ENCODE assay signal across 18 cellular contexts in the genomic region with DNA sequence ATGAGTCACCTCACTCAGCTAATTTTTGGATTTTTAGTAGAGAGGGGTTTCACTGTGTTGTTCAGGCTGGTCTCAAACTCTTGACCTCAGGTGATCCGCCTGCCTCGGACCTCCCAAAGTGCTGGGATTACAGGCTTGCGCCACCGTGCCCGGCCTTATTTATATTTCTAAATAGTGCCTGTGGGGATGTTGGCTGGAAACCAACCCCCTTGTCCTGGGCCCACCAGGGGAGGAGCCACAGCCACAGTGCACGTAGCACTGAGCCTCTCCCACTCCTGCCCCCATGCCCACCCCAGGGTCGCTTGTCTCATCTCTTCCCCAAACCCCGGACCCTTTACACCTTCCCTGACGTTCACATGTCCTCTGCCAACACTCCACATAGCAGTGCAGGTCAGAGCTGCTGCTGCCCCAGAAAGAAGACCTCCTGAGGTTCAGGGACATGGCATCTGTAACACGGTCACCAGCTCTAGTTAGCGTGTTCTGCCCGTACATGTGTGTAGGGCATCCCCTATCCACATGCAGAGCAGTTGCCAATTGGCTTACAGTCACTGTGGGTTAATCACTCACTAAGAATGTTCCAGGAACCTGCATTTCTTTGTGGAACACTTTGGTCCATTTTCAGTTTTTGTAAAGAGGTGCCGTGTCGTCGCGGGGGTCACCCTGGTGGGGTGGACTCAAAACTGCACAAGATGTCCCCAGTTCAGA. TPM values are rescaled to one million over a fixed set of nuclear protein-coding genes. Genes with fewer than 3 reads are reported as not detected.
DNase-seq lines count a peak whose midpoint lies in the region; ATAC-seq, FAIRE-seq and TF ChIP-seq lines count a peak whose summit lies in the region.
"Had no signal": no experiment of that assay in that cellular context is flagged by ENCODE, and none has a peak within 500 bp of the region (broad histone marks: within the 10 kb centered on the region; RNA-seq: fewer than 3 reads in every experiment).

No MANE protein-coding gene starts in this region.

- no peak for TF ChIP-seq RAD21 in H1 (IDR thresholded peaks at IDR 0.05 in 1 of 2, conservative IDR thresholded peaks at IDR 0.05 in 1 of 2; ENCODE audit: low read depth in 2 of 2, low read length in 2 of 2)
- TF ChIP-seq RAD21 in HepG2 (CRISPR knock-in tag; IDR thresholded peaks at IDR 0.05): no peak

- H4K20me1 ChIP-seq in H1 (replicated peaks in 1 of 2; ENCODE audit: control insufficient read depth in 1 of 2, insufficient read depth in 2 of 2, low read length in 2 of 2) (peaks cover 5% of the 10 kb centered on the region in 2 experiments), HepG2 (ENCODE audit: insufficient read depth, low read length) (no peaks in the 10 kb centered on the region), osteoblast (ENCODE audit: insufficient read depth, low read length) (no peaks in the 10 kb centered on the region)

- H2BK120ac ChIP-seq in H1 (replicated peaks; ENCODE audit: low read depth, low read length): no peak overlapping the region

- H3K4ac ChIP-seq in H1 (replicated peaks; ENCODE audit: insufficient read length, low read depth, low read length): no peak overlapping the region

- no peaks in the 10 kb centered on the region for H3K79me1 ChIP-seq in H1 (ENCODE audit: low read depth, low read length)

- ATAC-seq in HepG2 (peak; percentile 13), GM18909 (IDR thresholded peaks at IDR 0.05; ENCODE audit: poor library complexity, unreplicated experiment) (no peak)
- ATAC-seq: GM12878 had no signal

- 89% methylated on average over 16 of the region's 16 CpGs; no CpG with 5 or more reads in 1 of the 2 experiments for WGBS in H1 (ENCODE audit: extremely low coverage in 1 of 2, insufficient coverage in 1 of 2, insufficient read length in 1 of 2, insufficient replicate concordance in 2 of 2, low coverage in 1 of 2, low lambda C conversion rate in 2 of 2, missing lambda C conversion rate in 1 of 2), 2 experiments
- WGBS in HepG2 (ENCODE audit: low lambda C conversion rate): 94% methylated on average over 14 of the region's 16 CpGs

- H3K4me3 ChIP-seq in HEK293 (ENCODE audit: low read depth, low read length): no peak overlapping the region
- H3K4me3 ChIP-seq in H1 (ENCODE audit: extremely low read depth in 1 of 4, insufficient read depth in 2 of 4, low read depth in 3 of 4, low read length in 4 of 4): no peak overlapping the region
- H3K4me3 ChIP-seq in HepG2 (replicated peaks in 1 of 3; ENCODE audit: insufficient read depth in 1 of 3, low read depth in 2 of 3, low read length in 3 of 3): 0 out of 6 replicates have a peak overlapping the region, but pooled peaks of 1 of the 3 experiments have one; percentile 37
- no peak overlapping the region for H3K4me3 ChIP-seq in osteoblast (ENCODE audit: insufficient read depth, low read length)
- H3K4me3 ChIP-seq: BLaER1, GM12878, GM23248 had no signal

- H3K23ac ChIP-seq in H1 (ENCODE audit: insufficient read length): no peak overlapping the region

- no peak overlapping the region for H3K18ac ChIP-seq in H1 (ENCODE audit: extremely low read depth, low read length)

- H3K4me1 ChIP-seq in HEK293 (ENCODE audit: control insufficient read depth, insufficient read depth, low read length) (no peaks in the 10 kb centered on the region), H1 (replicated peaks in 1 of 4; ENCODE audit: control insufficient read depth in 3 of 4, insufficient read depth in 4 of 4, low read length in 3 of 4) (peaks cover 0 to 2% (median 0%) of the 10 kb centered on the region in 4 experiments; a peak in 1 of 7 replicates), HepG2 (ENCODE audit: insufficient read depth, low read length) (peaks cover 43% of the 10 kb centered on the region), osteoblast (ENCODE audit: insufficient read depth, low read length) (no peaks in the 10 kb centered on the region)

- no peak overlapping the region for H3K14ac ChIP-seq in H1 (ENCODE audit: insufficient read length)

- peak overlapping the region; percentile 2; the same call in 1 of the 2 replicates for H2BK5ac ChIP-seq in H1 (ENCODE audit: low read depth, low read length)

- POLR2A ChIA-PET in HEK293 (lab: Yijun Ruan, JAX) (interaction anchor here (0.6 kb wide), 1 partner anchor 62 kb away, joined by 3 read pairs; no protein-coding TSS in a partner anchor), H1 (lab: Charles Lee; ENCODE audit: partially characterized antibody) (interaction anchor here (1.0 to 2.2 kb wide), 5 partner anchors 8 to 16 kb away, joined by 3 to 8 read pairs (median 3); no protein-coding TSS in a partner anchor), HepG2 (lab: Yijun Ruan, JAX) (interaction anchor here (1.0 to 1.6 kb wide), 3 partner anchors 9 to 10 kb away, joined by 3 to 16 read pairs (median 6); a partner anchor contains a TSS)

- in situ Hi-C loops in HepG2 (cut with HindIII; ENCODE audit: extremely low pct_ligation_motif_present, low pct_unique_long_range_greater_than_20kb): no loop called here

- no peak overlapping the region for H3K9ac ChIP-seq in H1 (replicated peaks in 1 of 4; ENCODE audit: extremely low read depth in 1 of 4, low read depth in 3 of 4, low read length in 3 of 4)
- H3K9ac ChIP-seq in HepG2 (ENCODE audit: insufficient read depth, low read depth, low read length): peak overlapping the region; percentile 20; the same call in 1 of the 2 replicates
- H3K9ac ChIP-seq: BLaER1, GM23248 had no signal

- no peak overlapping the region for H4K5ac ChIP-seq in H1 (ENCODE audit: insufficient read length, low read depth, low read length)

- H4K91ac ChIP-seq in H1 (replicated peaks; ENCODE audit: insufficient read length, low read length): no peak overlapping the region

- no peak for TF ChIP-seq EP300 in H1 (IDR thresholded peaks at IDR 0.05; ENCODE audit: borderline replicate concordance in 1 of 2, low read depth in 2 of 2, low read length in 2 of 2)
- TF ChIP-seq EP300 in HepG2 (IDR thresholded peaks at IDR 0.05; ENCODE audit: low read depth in 2 of 2, low read length in 2 of 2): no peak
- TF ChIP-seq EP300 in HepG2 (CRISPR knock-in tag; IDR thresholded peaks at IDR 0.05; ENCODE audit: borderline replicate concordance): no peak

- no peak overlapping the region for H3K56ac ChIP-seq in H1 (replicated peaks; ENCODE audit: insufficient read length, low read depth, low read length)

- H3K9me3 ChIP-seq in HEK293 (ENCODE audit: control insufficient read depth, insufficient read depth, low read depth, low read length) (no peaks in the 10 kb centered on the region), H1 (ENCODE audit: insufficient read depth in 2 of 2, low read depth in 1 of 2, low read length in 1 of 2) (no peaks in the 10 kb centered on the region), HepG2 (ENCODE audit: low read length) (no peaks in the 10 kb centered on the region), osteoblast (ENCODE audit: low read depth, low read length) (no peaks in the 10 kb centered on the region)
- H3K9me3 ChIP-seq: BLaER1 had no signal

- no peaks in the 10 kb centered on the region for H3K79me2 ChIP-seq in H1 (ENCODE audit: control insufficient read depth in 1 of 2, insufficient read depth in 2 of 2, low read length in 2 of 2)
- H3K79me2 ChIP-seq in HepG2 (ENCODE audit: insufficient read depth, low read length): no peaks in the 10 kb centered on the region
- no peaks in the 10 kb centered on the region for H3K79me2 ChIP-seq in osteoblast (ENCODE audit: insufficient read depth, low read length)

- peaks cover 0 to 38% of the 10 kb centered on the region in 2 experiments; a peak in 1 of 3 replicates for H3K36me3 ChIP-seq in HEK293 (ENCODE audit: control insufficient read depth in 2 of 2, insufficient read depth in 1 of 2, low read length in 2 of 2)
- H3K36me3 ChIP-seq in H1 (ENCODE audit: control insufficient read depth in 2 of 4, insufficient read depth in 4 of 4, low read length in 3 of 4): peaks cover 6 to 33% (median 24%) of the 10 kb centered on the region in 4 experiments; a peak in 7 of 8 replicates
- H3K36me3 ChIP-seq in HepG2 (replicated peaks in 1 of 2; ENCODE audit: control insufficient read depth in 1 of 2, insufficient read depth in 2 of 2, low read length in 2 of 2): peaks cover 7 to 13% of the 10 kb centered on the region in 2 experiments; a peak in 4 of 5 replicates
- no peaks in the 10 kb centered on the region for H3K36me3 ChIP-seq in osteoblast (ENCODE audit: insufficient read depth, low read length)

- no peak overlapping the region for H2BK15ac ChIP-seq in H1 (ENCODE audit: low read length)

- no peak overlapping the region for H2AFZ ChIP-seq in H1 (ENCODE audit: low read length)
- no peak overlapping the region for H2AFZ ChIP-seq in HepG2 (ENCODE audit: low read length)
- no peak overlapping the region for H2AFZ ChIP-seq in osteoblast (ENCODE audit: low read length)
- H2AFZ ChIP-seq: GM23248 had no signal

- DNase-seq in H1 (ENCODE audit: low read depth in 1 of 2, low spot score in 2 of 2): no peak
- no peak for DNase-seq in HepG2 (ENCODE audit: low spot score)
- DNase-seq in osteoblast (ENCODE audit: insufficient read length, low spot score, missing footprints): peak; percentile 68
- DNase-seq in central memory CD4-positive, alpha-beta T cell: no peak
- no peak for DNase-seq in SIG-M5 (lab: John Stamatoyannopoulos, UW)
- DNase-seq in D721Med (ENCODE audit: insufficient read length, low spot score): no peak
- DNase-seq: 8988T, AML-193, Calu3, DMS79, GM23248 had no signal

- intact Hi-C loops in HepG2 (cut with micrococcal nuclease; ENCODE audit: unreplicated experiment): no loop called here

- H3K27ac ChIP-seq in HEK293 (ENCODE audit: extremely low read depth, low read depth, low read length) (no peak overlapping the region), H1 (ENCODE audit: low read depth, low read length) (no peak overlapping the region), HepG2 (ENCODE audit: extremely low read length, insufficient read depth, low read length) (peak overlapping the region; percentile 61), osteoblast (ENCODE audit: low read depth, low read length) (no peak overlapping the region)
- H3K27ac ChIP-seq: BLaER1, GM23248 had no signal

- no peak overlapping the region for H2BK20ac ChIP-seq in H1 (ENCODE audit: low read length)

- TF ChIP-seq CTCF in HEK293 (tag by site-specific recombination; IDR thresholded peaks at IDR 0.05) (no peak), H1 (IDR thresholded peaks at IDR 0.05; ENCODE audit: control extremely low read depth in 1 of 3, insufficient read depth in 1 of 3, low read depth in 1 of 3, low read length in 3 of 3) (no peak), HepG2 (CRISPR knock-in tag; IDR thresholded peaks at IDR 0.05) (no peak), osteoblast (IDR thresholded peaks at IDR 0.05; ENCODE audit: extremely low read depth, low read depth, low read length) (no peak), D721Med (IDR thresholded peaks at IDR 0.05; ENCODE audit: insufficient read depth, missing control alignments) (no peak)

- H3K4me2 ChIP-seq in H1 (ENCODE audit: insufficient read depth in 1 of 2, low read depth in 2 of 2, low read length in 2 of 2) (no peak overlapping the region), HepG2 (ENCODE audit: low read depth, low read length) (peak overlapping the region; percentile 75; the same call in 1 of the 2 replicates), osteoblast (ENCODE audit: insufficient read depth, low read length) (no peak overlapping the region)
- H3K4me2 ChIP-seq: BLaER1 had no signal

- CTCF ChIA-PET in HEK293 (lab: Yijun Ruan, JAX) (interaction anchor here (0.9 to 1.2 kb wide), 2 partner anchors 9 to 13 kb away, joined by 3 read pairs; no protein-coding TSS in a partner anchor), H1 (lab: Charles Lee; ENCODE audit: partially characterized antibody) (interaction anchor here (0.6 to 3.0 kb wide), 8 partner anchors 9 to 1330 kb away, joined by 3 to 11 read pairs (median 4); a partner anchor contains a TSS), HepG2 (lab: Yijun Ruan, JAX; ENCODE audit: low intra/inter-chr PET ratio, low total read pairs) (no interaction called here)

- FAIRE-seq in H1 (lab: Jason Lieb, UNC) (no peak), HepG2 (lab: Jason Lieb, UNC) (no peak), D721Med (lab: Jason Lieb, UNC) (no peak)
- FAIRE-seq: GM12878, GM18507 had no signal

- H2AK5ac ChIP-seq in H1 (ENCODE audit: low read depth, low read length): no peak overlapping the region

- H4K8ac ChIP-seq in H1 (ENCODE audit: extremely low read depth, insufficient read depth, low read length): no peak overlapping the region

- TF ChIP-seq POLR2A in H1 (IDR thresholded peaks at IDR 0.05; ENCODE audit: control extremely low read depth in 1 of 2, low read depth in 2 of 2, low read length in 2 of 2) (no peak), HepG2 (IDR thresholded peaks at IDR 0.05; ENCODE audit: insufficient read depth in 1 of 2, low read depth in 2 of 2, low read length in 2 of 2) (no peak)

- H2BK12ac ChIP-seq in H1 (ENCODE audit: low read depth, low read length): no peak overlapping the region

- H3K27me3 ChIP-seq in H1 (replicated peaks in 1 of 4; ENCODE audit: control insufficient read depth in 3 of 4, extremely low read depth in 1 of 4, insufficient read depth in 3 of 4, low read length in 3 of 4): no peaks in the 10 kb centered on the region; a peak in 1 of 7 replicates
- H3K27me3 ChIP-seq in HepG2 (ENCODE audit: control insufficient read depth in 1 of 2, insufficient read depth in 2 of 2, low read length in 2 of 2): no peaks in the 10 kb centered on the region
- no peaks in the 10 kb centered on the region for H3K27me3 ChIP-seq in osteoblast (ENCODE audit: insufficient read depth, low read length)
- H3K27me3 ChIP-seq: BLaER1 had no signal

- BruUV-seq in HepG2 (replicated peaks; lab: Mats Ljungman, UMichigan): no TSS peak

- no peaks in the 10 kb centered on the region for H3K23me2 ChIP-seq in H1 (ENCODE audit: low read depth, low read length)

RNA-seq across cellular contexts. Expression of a gene that starts 10.2 kb away (rescaled TPM):
- total RNA-seq in H1 (2021; fragmentation: NEBNext Ultra II Directional; extraction: Animal tissue kit (Norgen Biotek cat#: 25700)): 78.6 and 78.8 TPM in 2 replicates
- polyA plus RNA-seq in H1 (2011; rRNA removed) (476 and 530 TPM in 2 replicates), HepG2 (2011; rRNA removed) (86.7 and 98.3 TPM in 2 replicates)
- 259 TPM for polyA plus RNA-seq in H1 (2011; cell fraction: cytosol; rRNA removed)
- 320 TPM for polyA plus RNA-seq in H1 (2011; cell fraction: nucleus; rRNA removed)
- 55.2 to 114 TPM (median 111 TPM) in 4 replicates for polyA plus RNA-seq in H1 (2012, experiment 1 of 2)
- 122 TPM for polyA plus RNA-seq in H1 (2012, experiment 2 of 2)
- 112 TPM for polyA plus RNA-seq in H1 (2013, experiment 1 of 2)
- 119 TPM for polyA plus RNA-seq in H1 (2013, experiment 2 of 2)
- polyA minus RNA-seq in H1 (2011; rRNA and poly(A)+ RNA removed): 161 and 164 TPM in 2 replicates
- polyA minus RNA-seq in H1 (2011; cell fraction: cytosol; rRNA and poly(A)+ RNA removed): 116 TPM
- 86.0 TPM for polyA minus RNA-seq in H1 (2011; cell fraction: nucleus; rRNA and poly(A)+ RNA removed)
- total RNA-seq in HepG2 (2016; rRNA removed; fragmentation: Illumina TruSeq; extraction: Trizol) (44.4 and 48.6 TPM in 2 replicates), osteoblast (13.0 and 18.3 TPM in 2 replicates)
- total RNA-seq in HepG2 (2016; cell fraction: cytosol; rRNA removed; fragmentation: Illumina TruSeq; extraction: Trizol; ENCODE audit: low read depth): 19.9 and 20.2 TPM in 2 replicates
- 40.6 and 44.3 TPM in 2 replicates for total RNA-seq in HepG2 (2016; cell fraction: insoluble cytoplasmic fraction; rRNA removed; fragmentation: Illumina TruSeq; extraction: Trizol)
- total RNA-seq in HepG2 (2016; cell fraction: membrane; rRNA removed; fragmentation: Illumina TruSeq; extraction: Trizol): 30.5 and 35.9 TPM in 2 replicates
- total RNA-seq in HepG2 (2016; cell fraction: nucleus; rRNA removed; fragmentation: Illumina TruSeq; extraction: Trizol): 22.9 and 23.3 TPM in 2 replicates
- polyA plus RNA-seq in HepG2 (2011; cell fraction: cytosol; rRNA removed): 166 and 225 TPM in 2 replicates
- polyA plus RNA-seq in HepG2 (2011; cell fraction: nucleus; rRNA removed): 93.0 and 109 TPM in 2 replicates
- polyA plus RNA-seq in HepG2 (2012): 38.2 and 39.9 TPM in 2 replicates
- polyA plus RNA-seq in HepG2 (2016; cell fraction: cytosol; fragmentation: Illumina TruSeq; extraction: Trizol; ENCODE audit: low read depth): 37.0 and 38.5 TPM in 2 replicates
- 94.0 and 109 TPM in 2 replicates for polyA plus RNA-seq in HepG2 (2016; cell fraction: insoluble cytoplasmic fraction; fragmentation: Illumina TruSeq; extraction: Trizol; ENCODE audit: low read depth)
- polyA plus RNA-seq in HepG2 (2016; cell fraction: membrane; fragmentation: Illumina TruSeq; extraction: Trizol; ENCODE audit: low read depth): 51.5 and 52.2 TPM in 2 replicates
- polyA plus RNA-seq in HepG2 (2016; cell fraction: nucleus; fragmentation: Illumina TruSeq; extraction: Trizol; ENCODE audit: insufficient read depth, low read depth): 74.0 and 74.3 TPM in 2 replicates
- polyA minus RNA-seq in HepG2 (2011; rRNA and poly(A)+ RNA removed; ENCODE audit: low replicate concordance): 204 and 352 TPM in 2 replicates
- polyA minus RNA-seq in HepG2 (2011; cell fraction: cytosol; rRNA and poly(A)+ RNA removed): 57.7 TPM in 2 replicates
- 16.6 and 19.0 TPM in 2 replicates for polyA minus RNA-seq in HepG2 (2011; cell fraction: nucleus; rRNA and poly(A)+ RNA removed)

RNA-seq across cellular contexts. Expression of a gene that starts 10.7 kb away (rescaled TPM):
- 32.7 and 35.9 TPM in 2 replicates for total RNA-seq in H1 (2021; fragmentation: NEBNext Ultra II Directional; extraction: Animal tissue kit (Norgen Biotek cat#: 25700))
- polyA plus RNA-seq in H1 (2011; rRNA removed) (9.8 and 17.4 TPM in 2 replicates), HepG2 (2011; rRNA removed) (8.6 and 11.9 TPM in 2 replicates)
- 18.3 TPM for polyA plus RNA-seq in H1 (2011; cell fraction: cytosol; rRNA removed)
- 33.1 TPM for polyA plus RNA-seq in H1 (2011; cell fraction: nucleus; rRNA removed)
- 15.6 to 25.7 TPM (median 25.0 TPM) in 4 replicates for polyA plus RNA-seq in H1 (2012, experiment 1 of 2)
- polyA plus RNA-seq in H1 (2012, experiment 2 of 2): 13.2 TPM
- polyA plus RNA-seq in H1 (2013, experiment 1 of 2): 15.4 TPM
- 14.5 TPM for polyA plus RNA-seq in H1 (2013, experiment 2 of 2)
- 8.9 and 10.6 TPM in 2 replicates for polyA minus RNA-seq in H1 (2011; rRNA and poly(A)+ RNA removed)
- polyA minus RNA-seq in H1 (2011; cell fraction: cytosol; rRNA and poly(A)+ RNA removed): 23.6 TPM
- 12.8 TPM for polyA minus RNA-seq in H1 (2011; cell fraction: nucleus; rRNA and poly(A)+ RNA removed)
- total RNA-seq in HepG2 (2016; rRNA removed; fragmentation: Illumina TruSeq; extraction: Trizol) (7.1 and 11.6 TPM in 2 replicates), osteoblast (9.4 and 10.5 TPM in 2 replicates)
- 2.2 TPM in 2 replicates for total RNA-seq in HepG2 (2016; cell fraction: cytosol; rRNA removed; fragmentation: Illumina TruSeq; extraction: Trizol; ENCODE audit: low read depth)
- total RNA-seq in HepG2 (2016; cell fraction: insoluble cytoplasmic fraction; rRNA removed; fragmentation: Illumina TruSeq; extraction: Trizol): 5.6 and 11.2 TPM in 2 replicates
- total RNA-seq in HepG2 (2016; cell fraction: membrane; rRNA removed; fragmentation: Illumina TruSeq; extraction: Trizol): 3.7 and 4.4 TPM in 2 replicates
- total RNA-seq in HepG2 (2016; cell fraction: nucleus; rRNA removed; fragmentation: Illumina TruSeq; extraction: Trizol): 11.3 and 13.5 TPM in 2 replicates
- 9.5 and 10.6 TPM in 2 replicates for polyA plus RNA-seq in HepG2 (2011; cell fraction: cytosol; rRNA removed)
- 33.5 and 35.4 TPM in 2 replicates for polyA plus RNA-seq in HepG2 (2011; cell fraction: nucleus; rRNA removed)
- 9.5 and 12.9 TPM in 2 replicates for polyA plus RNA-seq in HepG2 (2012)
- polyA plus RNA-seq in HepG2 (2016; cell fraction: cytosol; fragmentation: Illumina TruSeq; extraction: Trizol; ENCODE audit: low read depth): 1.8 and 2.4 TPM in 2 replicates
- polyA plus RNA-seq in HepG2 (2016; cell fraction: insoluble cytoplasmic fraction; fragmentation: Illumina TruSeq; extraction: Trizol; ENCODE audit: low read depth): 5.1 and 7.5 TPM in 2 replicates
- 3.0 and 3.1 TPM in 2 replicates for polyA plus RNA-seq in HepG2 (2016; cell fraction: membrane; fragmentation: Illumina TruSeq; extraction: Trizol; ENCODE audit: low read depth)
- 19.4 and 20.2 TPM in 2 replicates for polyA plus RNA-seq in HepG2 (2016; cell fraction: nucleus; fragmentation: Illumina TruSeq; extraction: Trizol; ENCODE audit: insufficient read depth, low read depth)
- 11.9 and 22.1 TPM in 2 replicates for polyA minus RNA-seq in HepG2 (2011; rRNA and poly(A)+ RNA removed; ENCODE audit: low replicate concordance)
- polyA minus RNA-seq in HepG2 (2011; cell fraction: cytosol; rRNA and poly(A)+ RNA removed): 9.1 and 9.9 TPM in 2 replicates
- 9.7 and 9.9 TPM in 2 replicates for polyA minus RNA-seq in HepG2 (2011; cell fraction: nucleus; rRNA and poly(A)+ RNA removed)

RNA-seq across cellular contexts. Expression of a gene that starts 30.9 kb away (rescaled TPM):
- not detected in 2 replicates for total RNA-seq in H1 (2021; fragmentation: NEBNext Ultra II Directional; extraction: Animal tissue kit (Norgen Biotek cat#: 25700))
- not detected in 2 replicates for polyA plus RNA-seq in H1 (2011; rRNA removed)
- not detected for polyA plus RNA-seq in H1 (2011; cell fraction: cytosol; rRNA removed)
- not detected for polyA plus RNA-seq in H1 (2011; cell fraction: nucleus; rRNA removed)
- polyA plus RNA-seq in H1 (2012, experiment 1 of 2): 0.24 TPM in 1 of 4 replicates, not detected in the others
- not detected for polyA plus RNA-seq in H1 (2012, experiment 2 of 2)
- polyA plus RNA-seq in H1 (2013, experiment 1 of 2): 0.20 TPM
- not detected for polyA plus RNA-seq in H1 (2013, experiment 2 of 2)
- polyA minus RNA-seq in H1 (2011; rRNA and poly(A)+ RNA removed): not detected in 2 replicates
- not detected for polyA minus RNA-seq in H1 (2011; cell fraction: cytosol; rRNA and poly(A)+ RNA removed)
- polyA minus RNA-seq in H1 (2011; cell fraction: nucleus; rRNA and poly(A)+ RNA removed): not detected
- not detected in 2 replicates for total RNA-seq in HepG2 (2016; rRNA removed; fragmentation: Illumina TruSeq; extraction: Trizol)
- total RNA-seq in HepG2 (2016; cell fraction: cytosol; rRNA removed; fragmentation: Illumina TruSeq; extraction: Trizol; ENCODE audit: low read depth): not detected in 2 replicates
- not detected in 2 replicates for total RNA-seq in HepG2 (2016; cell fraction: insoluble cytoplasmic fraction; rRNA removed; fragmentation: Illumina TruSeq; extraction: Trizol)
- not detected in 2 replicates for total RNA-seq in HepG2 (2016; cell fraction: membrane; rRNA removed; fragmentation: Illumina TruSeq; extraction: Trizol)
- total RNA-seq in HepG2 (2016; cell fraction: nucleus; rRNA removed; fragmentation: Illumina TruSeq; extraction: Trizol): not detected in 2 replicates
- not detected in 2 replicates for polyA plus RNA-seq in HepG2 (2011; rRNA removed)
- polyA plus RNA-seq in HepG2 (2011; cell fraction: cytosol; rRNA removed): 0.09 TPM in 1 of 2 replicates, not detected in the other
- polyA plus RNA-seq in HepG2 (2011; cell fraction: nucleus; rRNA removed): not detected in 2 replicates
- not detected in 2 replicates for polyA plus RNA-seq in HepG2 (2012)
- not detected in 2 replicates for polyA plus RNA-seq in HepG2 (2016; cell fraction: cytosol; fragmentation: Illumina TruSeq; extraction: Trizol; ENCODE audit: low read depth)
- not detected in 2 replicates for polyA plus RNA-seq in HepG2 (2016; cell fraction: insoluble cytoplasmic fraction; fragmentation: Illumina TruSeq; extraction: Trizol; ENCODE audit: low read depth)
- polyA plus RNA-seq in HepG2 (2016; cell fraction: membrane; fragmentation: Illumina TruSeq; extraction: Trizol; ENCODE audit: low read depth): not detected in 2 replicates
- not detected in 2 replicates for polyA plus RNA-seq in HepG2 (2016; cell fraction: nucleus; fragmentation: Illumina TruSeq; extraction: Trizol; ENCODE audit: insufficient read depth, low read depth)
- polyA minus RNA-seq in HepG2 (2011; rRNA and poly(A)+ RNA removed; ENCODE audit: low replicate concordance): not detected in 2 replicates
- not detected in 2 replicates for polyA minus RNA-seq in HepG2 (2011; cell fraction: cytosol; rRNA and poly(A)+ RNA removed)
- not detected in 2 replicates for polyA minus RNA-seq in HepG2 (2011; cell fraction: nucleus; rRNA and poly(A)+ RNA removed)
- not detected in 2 replicates for total RNA-seq in osteoblast
- total RNA-seq: Calu3, G401, GM12878, GM23248, H7 had no signal
- polyA plus RNA-seq: GM12878, GM23248 had no signal

RNA-seq across cellular contexts. Expression of a gene that starts 55.6 kb away (rescaled TPM):
- not detected in 2 replicates for total RNA-seq in H1 (2021; fragmentation: NEBNext Ultra II Directional; extraction: Animal tissue kit (Norgen Biotek cat#: 25700))
- polyA plus RNA-seq in H1 (2011; rRNA removed) (not detected in 2 replicates), HepG2 (2011; rRNA removed) (0.20 and 0.32 TPM in 2 replicates)
- not detected for polyA plus RNA-seq in H1 (2011; cell fraction: cytosol; rRNA removed)
- not detected for polyA plus RNA-seq in H1 (2011; cell fraction: nucleus; rRNA removed)
- not detected in 4 replicates for polyA plus RNA-seq in H1 (2012, experiment 1 of 2)
- polyA plus RNA-seq in H1 (2012, experiment 2 of 2): not detected
- not detected for polyA plus RNA-seq in H1 (2013, experiment 1 of 2)
- polyA plus RNA-seq in H1 (2013, experiment 2 of 2): not detected
- polyA minus RNA-seq in H1 (2011; rRNA and poly(A)+ RNA removed): not detected in 2 replicates
- polyA minus RNA-seq in H1 (2011; cell fraction: cytosol; rRNA and poly(A)+ RNA removed): not detected
- polyA minus RNA-seq in H1 (2011; cell fraction: nucleus; rRNA and poly(A)+ RNA removed): not detected
- total RNA-seq in HepG2 (2016; rRNA removed; fragmentation: Illumina TruSeq; extraction: Trizol) (not detected in 2 replicates), osteoblast (not detected in 2 replicates)
- total RNA-seq in HepG2 (2016; cell fraction: cytosol; rRNA removed; fragmentation: Illumina TruSeq; extraction: Trizol; ENCODE audit: low read depth): not detected in 2 replicates
- not detected in 2 replicates for total RNA-seq in HepG2 (2016; cell fraction: insoluble cytoplasmic fraction; rRNA removed; fragmentation: Illumina TruSeq; extraction: Trizol)
- not detected in 2 replicates for total RNA-seq in HepG2 (2016; cell fraction: membrane; rRNA removed; fragmentation: Illumina TruSeq; extraction: Trizol)
- not detected in 2 replicates for total RNA-seq in HepG2 (2016; cell fraction: nucleus; rRNA removed; fragmentation: Illumina TruSeq; extraction: Trizol)
- polyA plus RNA-seq in HepG2 (2011; cell fraction: cytosol; rRNA removed): 0.34 and 0.50 TPM in 2 replicates
- polyA plus RNA-seq in HepG2 (2011; cell fraction: nucleus; rRNA removed): 0.36 and 0.48 TPM in 2 replicates
- polyA plus RNA-seq in HepG2 (2012): not detected in 2 replicates
- not detected in 2 replicates for polyA plus RNA-seq in HepG2 (2016; cell fraction: cytosol; fragmentation: Illumina TruSeq; extraction: Trizol; ENCODE audit: low read depth)
- not detected in 2 replicates for polyA plus RNA-seq in HepG2 (2016; cell fraction: insoluble cytoplasmic fraction; fragmentation: Illumina TruSeq; extraction: Trizol; ENCODE audit: low read depth)
- not detected in 2 replicates for polyA plus RNA-seq in HepG2 (2016; cell fraction: membrane; fragmentation: Illumina TruSeq; extraction: Trizol; ENCODE audit: low read depth)
- not detected in 2 replicates for polyA plus RNA-seq in HepG2 (2016; cell fraction: nucleus; fragmentation: Illumina TruSeq; extraction: Trizol; ENCODE audit: insufficient read depth, low read depth)
- not detected in 2 replicates for polyA minus RNA-seq in HepG2 (2011; rRNA and poly(A)+ RNA removed; ENCODE audit: low replicate concordance)
- polyA minus RNA-seq in HepG2 (2011; cell fraction: cytosol; rRNA and poly(A)+ RNA removed): not detected in 2 replicates
- polyA minus RNA-seq in HepG2 (2011; cell fraction: nucleus; rRNA and poly(A)+ RNA removed): not detected in 2 replicates
- total RNA-seq: Calu3, G401, GM12878, GM23248, H7 had no signal
- polyA plus RNA-seq: GM12878, GM23248 had no signal
